14 cellular contexts compared by ENCODE assay signal in genomic region chr1:63877816-63878215, GRCh38.
A peak's percentile ranks its signal among the peaks of the same experiment; 100 is the strongest.
DNase-seq lines count a peak whose midpoint lies in the region; TF ChIP-seq lines count a peak whose summit lies in the region.
"Had no signal": no experiment of that assay in that cellular context is flagged by ENCODE, and none has a peak within 500 bp of the region (broad histone marks: within the 10 kb centered on the region; RNA-seq: fewer than 3 reads in every experiment).

No MANE protein-coding gene starts in this region.

- H3K27me3 Mint-ChIP-seq in glutamatergic neuron (ENCODE audit: unreplicated experiment), result peaks cover 1% of the 10 kb centered on the region
- H3K27me3 Mint-ChIP-seq in immature natural killer cell (ENCODE audit: low read depth in 3 of 3), result peaks cover 0 to 3% (median 1%) of the 10 kb centered on the region in 3 donors
- H3K27me3 Mint-ChIP-seq: activated naive CD4-positive, alpha-beta T cell treated with anti-CD3 and anti-CD28 coated beads, Interleukin-2, amount 10 ng/mL, durations not matched to agents 7 days and 5 days had no signal

- H3K4me1 Mint-ChIP-seq in glutamatergic neuron (ENCODE audit: low read depth, unreplicated experiment) (peaks cover 17% of the 10 kb centered on the region), immature natural killer cell (no peaks in the 10 kb centered on the region)
- H3K4me1 Mint-ChIP-seq: activated naive CD4-positive, alpha-beta T cell treated with anti-CD3 and anti-CD28 coated beads, Interleukin-2, amount 10 ng/mL, durations not matched to agents 7 days and 5 days; B cell had no signal

- DNase-seq in AG10803 (ENCODE audit: low read depth), result peak; percentile 75
- DNase-seq in HT-29 (ENCODE audit: low spot score), result peak; percentile 81
- DNase-seq in astrocyte of the cerebellum (ENCODE audit: low read depth), result peak; percentile 77
- peak; percentile 92 for DNase-seq in kidney tubule cell (ENCODE audit: low spot score)
- DNase-seq in NK-92 treated with Interleukin-12 subunit alpha and Interleukin-12 subunit beta, amount 100 ng/mL, for 24 hours (lab: John Stamatoyannopoulos, UW), result no peak
- DNase-seq in glutamatergic neuron, result no peak
- no peak for DNase-seq in ureter (ENCODE audit: low spot score)
- DNase-seq in immature natural killer cell, result no peak
- DNase-seq: activated CD4-positive, alpha-beta memory T cell treated with anti-CD3 and anti-CD28 coated beads for 36 hours; activated naive CD4-positive, alpha-beta T cell treated with anti-CD3 and anti-CD28 coated beads, Interleukin-2, amount 10 ng/mL, durations not matched to agents 7 days and 5 days; NCI-H1105 treated with DMSO at 0.1 percent for 48 hours; retina had no signal

- TF ChIP-seq CTCF in AG10803 (conservative IDR thresholded peaks at IDR 0.05; ENCODE audit: low read length), result no peak
- no peak for TF ChIP-seq CTCF in astrocyte of the cerebellum (IDR thresholded peaks at IDR 0.05; ENCODE audit: low read depth, low read length, missing control alignments)
- no peak for TF ChIP-seq CTCF in glutamatergic neuron (IDR thresholded peaks at IDR 0.05; ENCODE audit: partially characterized antibody, unreplicated experiment)

- no peaks in the 10 kb centered on the region for H3K36me3 Mint-ChIP-seq in glutamatergic neuron (ENCODE audit: unreplicated experiment)
- H3K36me3 Mint-ChIP-seq in immature natural killer cell, result no peaks in the 10 kb centered on the region
- H3K36me3 Mint-ChIP-seq: activated CD4-positive, alpha-beta memory T cell treated with anti-CD3 and anti-CD28 coated beads for 36 hours; activated naive CD4-positive, alpha-beta T cell treated with anti-CD3 and anti-CD28 coated beads, Interleukin-2, amount 10 ng/mL, durations not matched to agents 7 days and 5 days had no signal

- H3K4me3 Mint-ChIP-seq in glutamatergic neuron (ENCODE audit: unreplicated experiment) (no peak overlapping the region), immature natural killer cell (no peak overlapping the region)
- H3K4me3 Mint-ChIP-seq: activated CD4-positive, alpha-beta memory T cell treated with anti-CD3 and anti-CD28 coated beads for 36 hours; activated naive CD4-positive, alpha-beta T cell treated with anti-CD3 and anti-CD28 coated beads, Interleukin-2, amount 10 ng/mL, durations not matched to agents 7 days and 5 days; B cell; T-helper 1 cell treated with Interleukin-12 subunit alpha and Interleukin-12 subunit beta and Interleukin-4 antibody, amounts not matched to agents 30 μg/mL and 1 μg/mL, for 36 hours had no signal

- H3K27ac Mint-ChIP-seq in glutamatergic neuron (ENCODE audit: unreplicated experiment), result no peak overlapping the region
- H3K27ac Mint-ChIP-seq in immature natural killer cell, result no peak overlapping the region
- H3K27ac Mint-ChIP-seq: activated CD4-positive, alpha-beta memory T cell treated with anti-CD3 and anti-CD28 coated beads for 36 hours; activated naive CD4-positive, alpha-beta T cell treated with anti-CD3 and anti-CD28 coated beads, Interleukin-2, amount 10 ng/mL, durations not matched to agents 7 days and 5 days; B cell; T-helper 1 cell treated with Interleukin-12 subunit alpha and Interleukin-12 subunit beta and Interleukin-4 antibody, amounts not matched to agents 30 μg/mL and 1 μg/mL, for 36 hours had no signal

- in situ Hi-C loops in astrocyte of the cerebellum (cut with HindIII; ENCODE audit: low sequenced_read_pairs), result no loop called here

- no peaks in the 10 kb centered on the region for H3K9me3 Mint-ChIP-seq in glutamatergic neuron (ENCODE audit: unreplicated experiment)
- H3K9me3 Mint-ChIP-seq in immature natural killer cell, result peaks cover 0 to 1% (median 0%) of the 10 kb centered on the region in 6 donors
- H3K9me3 Mint-ChIP-seq: activated CD4-positive, alpha-beta memory T cell treated with anti-CD3 and anti-CD28 coated beads for 36 hours; activated naive CD4-positive, alpha-beta T cell treated with anti-CD3 and anti-CD28 coated beads, Interleukin-2, amount 10 ng/mL, durations not matched to agents 7 days and 5 days; T-helper 1 cell treated with Interleukin-12 subunit alpha and Interleukin-12 subunit beta and Interleukin-4 antibody, amounts not matched to agents 30 μg/mL and 1 μg/mL, for 36 hours had no signal

- H3K4me3 ChIP-seq in AG10803 (ENCODE audit: low read length) (no peak overlapping the region), astrocyte of the cerebellum (ENCODE audit: low read depth, low read length) (no peak overlapping the region)

Comparison
In these comparisons a context has a peak if more than half of its experiments do, and no peak if none do; other contexts are left out.
1. DNase-seq: peak in AG10803 (single experiment), HT-29 (single experiment), astrocyte of the cerebellum (single experiment) and kidney tubule cell (single experiment); none in NK-92 treated with Interleukin-12 subunit alpha and Interleukin-12 subunit beta, amount 100 ng/mL, for 24 hours (single experiment), glutamatergic neuron (single experiment), ureter (single experiment) and immature natural killer cell (0 of 3).